ENCODE assay signal across 8 cellular contexts in the genomic region with DNA sequence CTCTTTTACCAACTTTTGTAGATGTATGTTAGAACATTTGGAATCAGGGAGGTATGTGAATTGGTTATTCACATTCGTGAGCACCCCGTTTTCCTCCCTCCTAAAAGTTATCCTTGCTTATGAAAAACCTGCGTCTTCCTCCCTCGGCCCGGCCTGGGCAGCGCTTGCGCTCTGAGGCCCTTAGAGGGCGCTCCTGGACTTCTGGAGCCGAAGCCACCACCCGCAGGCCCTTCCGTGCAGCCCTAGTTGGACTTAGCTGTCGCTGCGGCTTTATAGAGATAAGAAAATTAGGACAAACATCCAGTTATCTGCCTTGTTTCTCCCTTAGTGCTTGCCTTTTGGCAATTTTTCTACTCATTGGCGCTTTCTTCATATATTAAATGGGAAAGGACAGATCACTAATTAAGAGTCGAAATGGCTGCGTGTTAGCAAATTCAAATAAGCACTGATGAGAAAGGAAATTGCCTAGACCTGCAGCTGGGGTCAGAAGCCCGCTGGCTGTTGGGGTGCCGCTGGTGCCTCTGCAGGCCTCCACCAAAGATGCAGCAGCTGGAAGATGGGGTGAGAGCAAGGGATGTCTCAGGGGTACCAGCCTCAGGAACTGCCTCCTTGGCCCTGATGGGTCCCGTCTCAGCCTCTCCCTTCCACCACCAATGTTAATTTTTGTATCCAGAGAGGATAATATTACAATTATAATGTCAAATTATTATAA. TPM values are rescaled to one million over a fixed set of nuclear protein-coding genes. Genes with fewer than 3 reads are reported as not detected.
A peak's percentile ranks its signal among the peaks of the same experiment; 100 is the strongest.
DNase-seq lines count a peak whose midpoint lies in the region; ATAC-seq, FAIRE-seq and TF ChIP-seq lines count a peak whose summit lies in the region.

No MANE protein-coding gene starts in this region.

- TF ChIP-seq RAD21 in HepG2 (CRISPR knock-in tag; IDR thresholded peaks at IDR 0.05) = peak; percentile 82

- no peaks in the 10 kb centered on the region for H3K36me3 ChIP-seq in HepG2 (replicated peaks in 1 of 2; ENCODE audit: control insufficient read depth in 1 of 2, insufficient read depth in 2 of 2, low read length in 2 of 2)

- no peaks in the 10 kb centered on the region for H3K9me3 ChIP-seq in HepG2 (ENCODE audit: low read length)

- H3K27me3 ChIP-seq in HepG2 (ENCODE audit: control insufficient read depth in 1 of 2, insufficient read depth in 2 of 2, low read length in 2 of 2) = peaks cover 5 to 48% of the 10 kb centered on the region in 2 experiments

- H3K9ac ChIP-seq in HepG2 (ENCODE audit: insufficient read depth, low read depth, low read length) = no peak overlapping the region

- TF ChIP-seq POLR2A in HepG2 (IDR thresholded peaks at IDR 0.05; ENCODE audit: insufficient read depth in 1 of 2, low read depth in 2 of 2, low read length in 2 of 2) = no peak

- DNase-seq in GM13976 (ENCODE audit: low spot score) = peak; percentile 79
- DNase-seq in NCI-H2227 treated with DMSO at 0.1 percent for 48 hours (lab: John Stamatoyannopoulos, UW) = peak; percentile 17
- peak; percentile 83 for DNase-seq in activated CD4-positive, alpha-beta T cell treated with anti-CD3 and anti-CD28 coated beads for 48 hours
- DNase-seq in cerebellum (ENCODE audit: low spot score) = peak; percentile 40
- DNase-seq in HepG2 (ENCODE audit: low spot score) = peak; percentile 46
- DNase-seq in stimulated activated CD4-positive, alpha-beta T cell treated with anti-CD3 and anti-CD28 coated beads, TNF-alpha, amount 100 ng/mL, for 24 hours (ENCODE audit: low read depth in 3 of 3) = peak; percentile 31 to 70 (median 36)

- TF ChIP-seq CTCF in 22Rv1 (IDR thresholded peaks at IDR 0.05) (peak; percentile 97), GM13976 (IDR thresholded peaks at IDR 0.05; ENCODE audit: borderline replicate concordance, control extremely low read depth, extremely low read depth, insufficient read depth, missing control alignments) (peak; percentile 96), HepG2 (CRISPR knock-in tag; IDR thresholded peaks at IDR 0.05) (peak; percentile 93)

- H2AFZ ChIP-seq in HepG2 (ENCODE audit: low read length) = no peak overlapping the region

- peak; percentile 76 for FAIRE-seq in HepG2 (lab: Jason Lieb, UNC)

- CTCF ChIA-PET in HepG2 (lab: Yijun Ruan, JAX; ENCODE audit: low intra/inter-chr PET ratio, low total read pairs) = interaction anchor here (2.6 kb wide), 1 partner anchor 480 kb away, joined by 25 read pairs; no protein-coding TSS in a partner anchor

- no peak overlapping the region for H3K4me2 ChIP-seq in HepG2 (ENCODE audit: low read depth, low read length)

- TF ChIP-seq EP300 in HepG2 (IDR thresholded peaks at IDR 0.05; ENCODE audit: low read depth in 2 of 2, low read length in 2 of 2) = no peak
- no peak for TF ChIP-seq EP300 in HepG2 (CRISPR knock-in tag; IDR thresholded peaks at IDR 0.05; ENCODE audit: borderline replicate concordance)

- no peak overlapping the region for H3K4me3 ChIP-seq in HepG2 (replicated peaks in 1 of 3; ENCODE audit: insufficient read depth in 1 of 3, low read depth in 2 of 3, low read length in 3 of 3)

- no peaks in the 10 kb centered on the region for H4K20me1 ChIP-seq in HepG2 (ENCODE audit: insufficient read depth, low read length)

- no peaks in the 10 kb centered on the region for H3K79me2 ChIP-seq in HepG2 (ENCODE audit: insufficient read depth, low read length)

- intact Hi-C loops in HepG2 (cut with micrococcal nuclease; ENCODE audit: unreplicated experiment) = loop anchor here (1.0 to 2.0 kb wide), 2 partner anchors 435 to 480 kb away; no protein-coding TSS in a partner anchor

- WGBS in HepG2 (ENCODE audit: low lambda C conversion rate) = 8% methylated on average over 18 of the region's 19 CpGs

- POLR2A ChIA-PET in HepG2 (lab: Yijun Ruan, JAX) = no interaction called here

- H3K4me1 ChIP-seq in HepG2 (ENCODE audit: insufficient read depth, low read length) = no peaks in the 10 kb centered on the region

- in situ Hi-C loops in GM13976 (cut with MboI; ENCODE audit: low sequenced_read_pairs, unreplicated experiment) = no loop called here
- in situ Hi-C loops in HepG2 (cut with HindIII; ENCODE audit: extremely low pct_ligation_motif_present, low pct_unique_long_range_greater_than_20kb) = loop anchor here (5.0 kb wide), 1 partner anchor 473 kb away; no protein-coding TSS in a partner anchor

- ATAC-seq in HG03095 (IDR thresholded peaks at IDR 0.05; ENCODE audit: unreplicated experiment) (peak; percentile 76), HepG2 (peak; percentile 97)

- BruUV-seq in HepG2 (replicated peaks; lab: Mats Ljungman, UMichigan) = no TSS peak

- H3K27ac ChIP-seq in 22Rv1 (no peak overlapping the region), HepG2 (ENCODE audit: extremely low read length, insufficient read depth, low read length) (no peak overlapping the region)

TF ChIP-seq in HepG2, 621 proteins besides CTCF, POLR2A, EP300 and RAD21 (continues in another document):
- TF ChIP-seq KLF12 (CRISPR knock-in tag; IDR thresholded peaks at IDR 0.05; ENCODE audit: borderline replicate concordance) = 0 out of 2 replicates have a peak, but pooled peaks have one; percentile 37
- TF ChIP-seq YEATS4 (CRISPR knock-in tag; IDR thresholded peaks at IDR 0.05; ENCODE audit: borderline replicate concordance) = 0 out of 2 replicates have a peak, but pooled peaks have one; percentile 25
- peak; percentile 18 for TF ChIP-seq TEAD3 (CRISPR knock-in tag; optimal IDR thresholded peaks at IDR 0.05; ENCODE audit: borderline replicate concordance)
- peak; percentile 26; the same call in 1 of the 2 replicates for TF ChIP-seq MYC (CRISPR knock-in tag; IDR thresholded peaks at IDR 0.05; ENCODE audit: borderline replicate concordance)
- TF ChIP-seq CENPT (CRISPR knock-in tag; IDR thresholded peaks at IDR 0.05; ENCODE audit: low read depth) = no peak
- TF ChIP-seq, protein P1, sequence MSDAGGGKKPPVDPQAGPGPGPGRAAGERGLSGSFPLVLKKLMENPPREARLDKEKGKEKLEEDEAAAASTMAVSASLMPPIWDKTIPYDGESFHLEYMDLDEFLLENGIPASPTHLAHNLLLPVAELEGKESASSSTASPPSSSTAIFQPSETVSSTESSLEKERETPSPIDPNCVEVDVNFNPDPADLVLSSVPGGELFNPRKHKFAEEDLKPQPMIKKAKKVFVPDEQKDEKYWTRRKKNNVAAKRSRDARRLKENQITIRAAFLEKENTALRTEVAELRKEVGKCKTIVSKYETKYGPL (CRISPR knock-in tag; IDR thresholded peaks at IDR 0.05) = no peak
- TF ChIP-seq ZNF263 (CRISPR knock-in tag; IDR thresholded peaks at IDR 0.05) = 0 out of 2 replicates have a peak, but pooled peaks have one; percentile 28
- TF ChIP-seq XRCC5 (optimal IDR thresholded peaks at IDR 0.05; ENCODE audit: low read length) = peak; percentile 80
- no peak for TF ChIP-seq RBM39 (IDR thresholded peaks at IDR 0.05; ENCODE audit: low read depth, low read length, poor library complexity, severe bottlenecking)
- TF ChIP-seq, protein P2, sequence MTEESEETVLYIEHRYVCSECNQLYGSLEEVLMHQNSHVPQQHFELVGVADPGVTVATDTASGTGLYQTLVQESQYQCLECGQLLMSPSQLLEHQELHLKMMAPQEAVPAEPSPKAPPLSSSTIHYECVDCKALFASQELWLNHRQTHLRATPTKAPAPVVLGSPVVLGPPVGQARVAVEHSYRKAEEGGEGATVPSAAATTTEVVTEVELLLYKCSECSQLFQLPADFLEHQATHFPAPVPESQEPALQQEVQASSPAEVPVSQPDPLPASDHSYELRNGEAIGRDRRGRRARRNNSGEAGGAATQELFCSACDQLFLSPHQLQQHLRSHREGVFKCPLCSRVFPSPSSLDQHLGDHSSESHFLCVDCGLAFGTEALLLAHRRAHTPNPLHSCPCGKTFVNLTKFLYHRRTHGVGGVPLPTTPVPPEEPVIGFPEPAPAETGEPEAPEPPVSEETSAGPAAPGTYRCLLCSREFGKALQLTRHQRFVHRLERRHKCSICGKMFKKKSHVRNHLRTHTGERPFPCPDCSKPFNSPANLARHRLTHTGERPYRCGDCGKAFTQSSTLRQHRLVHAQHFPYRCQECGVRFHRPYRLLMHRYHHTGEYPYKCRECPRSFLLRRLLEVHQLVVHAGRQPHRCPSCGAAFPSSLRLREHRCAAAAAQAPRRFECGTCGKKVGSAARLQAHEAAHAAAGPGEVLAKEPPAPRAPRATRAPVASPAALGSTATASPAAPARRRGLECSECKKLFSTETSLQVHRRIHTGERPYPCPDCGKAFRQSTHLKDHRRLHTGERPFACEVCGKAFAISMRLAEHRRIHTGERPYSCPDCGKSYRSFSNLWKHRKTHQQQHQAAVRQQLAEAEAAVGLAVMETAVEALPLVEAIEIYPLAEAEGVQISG (CRISPR knock-in tag; IDR thresholded peaks at IDR 0.05) = 0 out of 2 replicates have a peak, but pooled peaks have one; percentile 19
- 0 out of 2 replicates have a peak, but pooled peaks have one; percentile 36 for TF ChIP-seq RFXAP (CRISPR knock-in tag; IDR thresholded peaks at IDR 0.05; ENCODE audit: borderline replicate concordance)

RNA-seq across cellular contexts. Expression of a gene that starts 5.2 kb away (rescaled TPM):
- total RNA-seq in cerebellum (1.7 TPM), HepG2 (2016; rRNA removed; fragmentation: Illumina TruSeq; extraction: Trizol) (not detected in 2 replicates)
- not detected in 2 replicates for total RNA-seq in HepG2 (2016; cell fraction: cytosol; rRNA removed; fragmentation: Illumina TruSeq; extraction: Trizol; ENCODE audit: low read depth)
- not detected in 2 replicates for total RNA-seq in HepG2 (2016; cell fraction: insoluble cytoplasmic fraction; rRNA removed; fragmentation: Illumina TruSeq; extraction: Trizol)
- total RNA-seq in HepG2 (2016; cell fraction: membrane; rRNA removed; fragmentation: Illumina TruSeq; extraction: Trizol) = not detected in 2 replicates
- total RNA-seq in HepG2 (2016; cell fraction: nucleus; rRNA removed; fragmentation: Illumina TruSeq; extraction: Trizol) = not detected in 2 replicates
- not detected in 2 replicates for polyA plus RNA-seq in HepG2 (2011; rRNA removed)
- polyA plus RNA-seq in HepG2 (2011; cell fraction: cytosol; rRNA removed) = not detected in 2 replicates
- polyA plus RNA-seq in HepG2 (2011; cell fraction: nucleus; rRNA removed) = not detected in 2 replicates
- not detected in 2 replicates for polyA plus RNA-seq in HepG2 (2012)
- not detected in 2 replicates for polyA plus RNA-seq in HepG2 (2016; cell fraction: cytosol; fragmentation: Illumina TruSeq; extraction: Trizol; ENCODE audit: low read depth)
- polyA plus RNA-seq in HepG2 (2016; cell fraction: insoluble cytoplasmic fraction; fragmentation: Illumina TruSeq; extraction: Trizol; ENCODE audit: low read depth) = not detected in 2 replicates
- polyA plus RNA-seq in HepG2 (2016; cell fraction: membrane; fragmentation: Illumina TruSeq; extraction: Trizol; ENCODE audit: low read depth) = not detected in 2 replicates
- polyA plus RNA-seq in HepG2 (2016; cell fraction: nucleus; fragmentation: Illumina TruSeq; extraction: Trizol; ENCODE audit: insufficient read depth, low read depth) = not detected in 2 replicates
- not detected in 2 replicates for polyA minus RNA-seq in HepG2 (2011; rRNA and poly(A)+ RNA removed; ENCODE audit: low replicate concordance)
- polyA minus RNA-seq in HepG2 (2011; cell fraction: cytosol; rRNA and poly(A)+ RNA removed) = not detected in 2 replicates
- polyA minus RNA-seq in HepG2 (2011; cell fraction: nucleus; rRNA and poly(A)+ RNA removed) = not detected in 2 replicates

Comparison
In these comparisons a context has a peak if more than half of its experiments do, and no peak if none do; other contexts are left out.
1. DNase-seq: peak in every context shown above with its lines; median percentile 83 in activated CD4-positive, alpha-beta T cell treated with anti-CD3 and anti-CD28 coated beads for 48 hours; 79 in GM13976; 46 in HepG2; 40 in cerebellum; 36 in stimulated activated CD4-positive, alpha-beta T cell treated with anti-CD3 and anti-CD28 coated beads, TNF-alpha, amount 100 ng/mL, for 24 hours; 17 in NCI-H2227 treated with DMSO at 0.1 percent for 48 hours.